ENCODE assay signal across 8 cellular contexts in the genomic region with DNA sequence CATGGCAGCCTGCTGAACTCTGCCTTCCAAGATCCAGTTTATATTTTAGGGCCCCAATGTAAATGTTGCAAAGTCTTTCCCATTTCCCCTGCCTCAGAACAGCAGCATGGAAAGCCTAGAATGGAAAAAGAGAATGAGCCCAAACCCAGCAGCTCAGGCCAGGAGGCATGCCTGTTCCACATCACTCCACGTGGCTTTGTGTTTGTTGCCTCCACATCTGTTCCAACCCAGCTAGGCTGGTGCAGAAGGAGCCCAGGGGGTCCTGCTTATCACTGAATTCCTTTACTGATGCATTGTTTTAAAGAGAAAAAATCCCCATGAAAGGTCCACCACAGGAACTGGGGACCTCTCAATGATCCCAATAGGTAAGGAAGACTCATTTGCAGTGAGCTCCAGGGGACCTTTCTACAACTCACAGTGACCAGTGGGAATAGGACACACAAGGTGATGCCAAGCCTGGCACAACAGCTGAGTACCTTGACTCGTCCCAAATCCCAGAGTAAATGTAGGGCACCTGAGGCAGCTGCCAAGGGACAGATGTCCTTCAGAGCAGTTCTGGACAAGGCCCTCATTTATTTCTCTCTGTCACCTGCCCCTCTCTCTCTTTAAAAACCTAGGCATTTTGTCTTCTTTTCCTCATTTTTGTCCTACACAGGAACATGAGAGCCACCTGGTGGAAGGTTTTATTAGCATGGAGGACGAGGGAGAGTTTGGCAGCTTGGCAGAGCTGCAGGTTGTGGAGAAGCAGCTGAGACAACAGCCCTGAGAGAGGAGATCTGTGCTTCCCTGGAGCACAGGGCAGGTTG. TPM values are rescaled to one million over a fixed set of nuclear protein-coding genes. Genes with fewer than 3 reads are reported as not detected.
DNase-seq lines count a peak whose midpoint lies in the region; ATAC-seq, FAIRE-seq and TF ChIP-seq lines count a peak whose summit lies in the region.

No MANE protein-coding gene starts in this region.

- CTCF ChIA-PET in GM12878 (lab: Yijun Ruan, JAX), result interaction anchor here (1.1 kb wide), 1 partner anchor 455 kb away, joined by 3 read pairs; no protein-coding TSS in a partner anchor

- no peak for TF ChIP-seq EP300 in GM12878 (IDR thresholded peaks at IDR 0.05; ENCODE audit: borderline replicate concordance in 1 of 2, control insufficient read depth in 1 of 2, low read depth in 2 of 2, low read length in 2 of 2)

- H3K27me3 ChIP-seq in KMS-11 (ENCODE audit: insufficient read depth, low read depth), result no peaks in the 10 kb centered on the region
- H3K27me3 ChIP-seq in GM12878 (replicated peaks in 1 of 2; ENCODE audit: control insufficient read depth in 2 of 2, insufficient read depth in 2 of 2, low read length in 1 of 2), result no peaks in the 10 kb centered on the region

- H3K79me2 ChIP-seq in KMS-11 (ENCODE audit: insufficient read depth, low read depth) (no peaks in the 10 kb centered on the region), GM12878 (ENCODE audit: control insufficient read depth, insufficient read depth, low read length) (no peaks in the 10 kb centered on the region)

- SMC1A ChIA-PET in GM12878 (lab: Charles Lee; ENCODE audit: uncharacterized antibody, unreplicated experiment), result no interaction called here

- H3K27ac ChIP-seq in KMS-11, result no peak overlapping the region
- H3K27ac ChIP-seq in GM12878 (ENCODE audit: control insufficient read depth, insufficient read depth), result no peak overlapping the region

- DNase-seq in NCI-H526 (lab: John Stamatoyannopoulos, UW), result peak; percentile 0 to 33
- no peak for DNase-seq in NCI-H526 treated with DMSO at 0.1 percent for 48 hours (lab: John Stamatoyannopoulos, UW)
- DNase-seq in GM12878 (ENCODE audit: low read depth, low spot score), result no peak
- DNase-seq in midbrain (lab: John Stamatoyannopoulos, UW), result peak; percentile 8
- DNase-seq in activated effector memory CD4-positive, alpha-beta T cell treated with anti-CD3 and anti-CD28 coated beads, Interleukin-2, amount 50 U/mL, for 16 hours, result no peak

- no peak for FAIRE-seq in GM12878 (lab: Jason Lieb, UNC)

- POLR2A ChIA-PET in GM12878 (lab: Charles Lee), result no interaction called here

- H3K4me2 ChIP-seq in KMS-11, result no peak overlapping the region
- H3K4me2 ChIP-seq in GM12878 (ENCODE audit: control insufficient read depth, insufficient read depth), result no peak overlapping the region

- H3K9me3 ChIP-seq in GM12878 (replicated peaks; ENCODE audit: control insufficient read depth, insufficient read depth, low read length), result peaks cover 3% of the 10 kb centered on the region; the same call in 1 of the 3 replicates

- intact Hi-C loops in GM12878 (cut with micrococcal nuclease; ENCODE audit: unreplicated experiment), result loop anchor here (2.0 kb wide), 1 partner anchor 455 kb away; no protein-coding TSS in a partner anchor

- peak; percentile 58 for TF ChIP-seq CTCF in KMS-11 (conservative IDR thresholded peaks at IDR 0.05; ENCODE audit: low read depth, low read length)
- TF ChIP-seq CTCF in GM12878 (IDR thresholded peaks at IDR 0.05 in 2 of 3, conservative IDR thresholded peaks at IDR 0.05 in 1 of 3; ENCODE audit: control insufficient read depth in 2 of 3, extremely low read depth in 1 of 3, insufficient read depth in 1 of 3, low read depth in 3 of 3, low read length in 3 of 3), result peak in 2 of 3 experiments; percentile 20 to 31; a peak in 3 of 6 replicates

- H3K36me3 ChIP-seq in KMS-11 (ENCODE audit: insufficient read depth) (no peaks in the 10 kb centered on the region), GM12878 (ENCODE audit: control insufficient read depth in 2 of 2, insufficient read depth in 2 of 2, low read length in 1 of 2) (no peaks in the 10 kb centered on the region)

- RAD21 ChIA-PET in GM12878 (lab: Charles Lee; ENCODE audit: unreplicated experiment), result interaction anchor here (1.2 to 1.3 kb wide), 2 partner anchors 34 to 455 kb away, joined by 4 read pairs; no protein-coding TSS in a partner anchor

- in situ Hi-C loops in GM12878 (cut with MboI), result no loop called here

- H3K9ac ChIP-seq in KMS-11 (no peak overlapping the region), GM12878 (ENCODE audit: control insufficient read depth, insufficient read depth, low read length) (no peak overlapping the region)

- H2AFZ ChIP-seq in KMS-11 (ENCODE audit: low read depth), result no peak overlapping the region; the same call in 1 of the 2 replicates
- H2AFZ ChIP-seq in GM12878 (ENCODE audit: control insufficient read depth, low read depth, low read length), result no peak overlapping the region

- ATAC-seq in GM12878 (no peak), GM19467 (IDR thresholded peaks at IDR 0.05; ENCODE audit: unreplicated experiment) (no peak), GM19035 (IDR thresholded peaks at IDR 0.05; ENCODE audit: unreplicated experiment) (no peak)

- TF ChIP-seq RAD21 in GM12878 (IDR thresholded peaks at IDR 0.05; ENCODE audit: insufficient read depth, low read depth, low read length), result peak; percentile 62

- H3K4me1 ChIP-seq in KMS-11 (ENCODE audit: low read depth, poor library complexity, severe bottlenecking) (no peaks in the 10 kb centered on the region), GM12878 (ENCODE audit: control insufficient read depth, insufficient read depth, low read length) (no peaks in the 10 kb centered on the region)

- H3K4me3 ChIP-seq in KMS-11 (IDR thresholded peaks at IDR 0.05; ENCODE audit: insufficient read depth, low read depth, low read length) (no peak overlapping the region), GM12878 (no peak overlapping the region)

- 3% methylated on average over 3 of the region's 3 CpGs for WGBS in GM12878 (ENCODE audit: insufficient coverage, insufficient replicate concordance, low lambda C conversion rate, missing lambda C conversion rate)

- no peaks in the 10 kb centered on the region for H4K20me1 ChIP-seq in KMS-11 (ENCODE audit: insufficient read depth)
- H4K20me1 ChIP-seq in GM12878 (ENCODE audit: control insufficient read depth, insufficient read depth), result no peaks in the 10 kb centered on the region

- TF ChIP-seq POLR2A in GM12878 (IDR thresholded peaks at IDR 0.05; ENCODE audit: low read depth, low read length), result no peak

- no TSS peak for BruUV-seq in GM12878 (replicated peaks; lab: Mats Ljungman, UMichigan)

TF ChIP-seq in GM12878, 131 proteins besides CTCF, POLR2A, EP300 and RAD21:
- TF ChIP-seq SMC3 (IDR thresholded peaks at IDR 0.05; ENCODE audit: borderline replicate concordance, low read length) (peak; percentile 36; the same call in 1 of the 2 replicates), YY1 (IDR thresholded peaks at IDR 0.05; ENCODE audit: low read depth, low read length) (peak; percentile 31; the same call in 1 of the 2 replicates)
- TF ChIP-seq, protein P1, sequence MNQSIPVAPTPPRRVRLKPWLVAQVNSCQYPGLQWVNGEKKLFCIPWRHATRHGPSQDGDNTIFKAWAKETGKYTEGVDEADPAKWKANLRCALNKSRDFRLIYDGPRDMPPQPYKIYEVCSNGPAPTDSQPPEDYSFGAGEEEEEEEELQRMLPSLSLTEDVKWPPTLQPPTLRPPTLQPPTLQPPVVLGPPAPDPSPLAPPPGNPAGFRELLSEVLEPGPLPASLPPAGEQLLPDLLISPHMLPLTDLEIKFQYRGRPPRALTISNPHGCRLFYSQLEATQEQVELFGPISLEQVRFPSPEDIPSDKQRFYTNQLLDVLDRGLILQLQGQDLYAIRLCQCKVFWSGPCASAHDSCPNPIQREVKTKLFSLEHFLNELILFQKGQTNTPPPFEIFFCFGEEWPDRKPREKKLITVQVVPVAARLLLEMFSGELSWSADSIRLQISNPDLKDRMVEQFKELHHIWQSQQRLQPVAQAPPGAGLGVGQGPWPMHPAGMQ (IDR thresholded peaks at IDR 0.05; ENCODE audit: borderline replicate concordance), result no peak

RNA-seq across cellular contexts. Expression of a gene that starts 41.7 kb away (rescaled TPM):
- total RNA-seq in GM12878 (2013; cell fraction: nucleolus; rRNA removed), result not detected in 2 replicates
- total RNA-seq in GM12878 (2014; rRNA removed) (under 0.01 and 0.06 TPM in 2 replicates), GM12878 (2014; rRNA removed; fragmentation: Illumina TruSeq; extraction: Trizol) (0.09 TPM in 1 of 2 replicates, not detected in the other), GM12878 (2021) (0.15 TPM in 1 of 2 replicates, not detected in the other)
- polyA plus RNA-seq in GM12878 (2011; ENCODE audit: low read depth), result 0.10 TPM
- polyA plus RNA-seq in GM12878 (2011; rRNA removed) (0.22 and 0.50 TPM in 2 replicates), GM12878 (2014; fragmentation: Illumina TruSeq; extraction: Trizol) (0.06 and 0.10 TPM in 2 replicates), GM12878 (2014; fragmentation: Nextera tagmentation; extraction: Ambion mirVana) (not detected), GM12878 (2014; rRNA removed) (0.04 and 0.08 TPM in 2 replicates), GM12878 (2016; fragmentation: Nextera tagmentation; extraction: Ambion mirVana) (not detected)
- polyA plus RNA-seq in GM12878 (2011; cell fraction: cytosol; rRNA removed), result 0.28 TPM in 2 replicates
- 1.3 and 1.4 TPM in 2 replicates for polyA plus RNA-seq in GM12878 (2011; cell fraction: nucleus; rRNA removed)
- polyA plus RNA-seq in GM12878 (2012), result 0.18 and 0.22 TPM in 2 replicates
- 1.7 and 2.2 TPM in 2 replicates for polyA minus RNA-seq in GM12878 (2011; rRNA and poly(A)+ RNA removed)
- not detected in 2 replicates for polyA minus RNA-seq in GM12878 (2011; cell fraction: cytosol; rRNA and poly(A)+ RNA removed)
- 2.5 and 3.2 TPM in 2 replicates for polyA minus RNA-seq in GM12878 (2011; cell fraction: nucleus; rRNA and poly(A)+ RNA removed)

Comparison
In these comparisons a context has a peak if more than half of its experiments do, and no peak if none do; other contexts are left out.
1. DNase-seq: peak in NCI-H526 (2 of 2) and midbrain (single experiment); none in NCI-H526 treated with DMSO at 0.1 percent for 48 hours (single experiment), GM12878 (single experiment) and activated effector memory CD4-positive, alpha-beta T cell treated with anti-CD3 and anti-CD28 coated beads, Interleukin-2, amount 50 U/mL, for 16 hours (single experiment).